Comparison of ENCODE assay signal across 8 cellular contexts in genomic region chr17:27756467-27757371, GRCh38. TPM values are rescaled to one million over a fixed set of nuclear protein-coding genes. Genes with fewer than 3 reads are reported as not detected.
DNase-seq lines count a peak whose midpoint lies in the region; ATAC-seq, FAIRE-seq and TF ChIP-seq lines count a peak whose summit lies in the region.

No MANE protein-coding gene starts in this region.

- no peaks in the 10 kb centered on the region for H3K9me3 ChIP-seq in RWPE2 (ENCODE audit: severe bottlenecking)

- TF ChIP-seq POLR2A in GM12891 (IDR thresholded peaks at IDR 0.05; ENCODE audit: low read depth, low read length) = no peak

- H3K4me1 ChIP-seq in RWPE2 (ENCODE audit: insufficient read depth, poor library complexity, severe bottlenecking) = no peaks in the 10 kb centered on the region

- no peaks in the 10 kb centered on the region for H3K36me3 Mint-ChIP-seq in activated naive CD8-positive, alpha-beta T cell treated with anti-CD3 and anti-CD28 coated beads, Interleukin-2, amount 10 ng/mL, durations not matched to agents 7 days and 5 days

- POLR2A ChIA-PET in activated naive CD8-positive, alpha-beta T cell treated with anti-CD3 and anti-CD28 coated beads, Interleukin-2, amount 10 ng/mL, durations not matched to agents 7 days and 5 days (lab: Charles Lee) = interaction anchor here (0.7 kb wide), 1 partner anchor 102 kb away, joined by 3 read pairs; no protein-coding TSS in a partner anchor

- no peaks in the 10 kb centered on the region for H3K4me1 Mint-ChIP-seq in activated naive CD8-positive, alpha-beta T cell treated with anti-CD3 and anti-CD28 coated beads, Interleukin-2, amount 10 ng/mL, durations not matched to agents 7 days and 5 days

- ATAC-seq in RWPE2 (ENCODE audit: low read depth) = peak; percentile 13; the same call in 1 of the 3 replicates
- ATAC-seq in activated naive CD8-positive, alpha-beta T cell treated with anti-CD3 and anti-CD28 coated beads, Interleukin-2, amount 10 ng/mL, durations not matched to agents 7 days and 5 days (ENCODE audit: low read depth) = no peak
- ATAC-seq in HG02642 (IDR thresholded peaks at IDR 0.05; ENCODE audit: poor library complexity, unreplicated experiment) = no peak
- ATAC-seq in GM18861 (IDR thresholded peaks at IDR 0.05; ENCODE audit: unreplicated experiment) = no peak

- TF ChIP-seq CTCF in RWPE2 (IDR thresholded peaks at IDR 0.05; ENCODE audit: poor library complexity, severe bottlenecking) = peak; percentile 80

- no peak overlapping the region for H3K27ac Mint-ChIP-seq in activated naive CD8-positive, alpha-beta T cell treated with anti-CD3 and anti-CD28 coated beads, Interleukin-2, amount 10 ng/mL, durations not matched to agents 7 days and 5 days

- H3K27ac ChIP-seq in RWPE2 (ENCODE audit: poor library complexity, severe bottlenecking) = no peak overlapping the region

- H3K27me3 ChIP-seq in RWPE2 (ENCODE audit: insufficient read depth, poor library complexity, severe bottlenecking) = no peaks in the 10 kb centered on the region

- peak; percentile 39 for DNase-seq in AG20443 (ENCODE audit: low spot score)
- no peak for DNase-seq in GM12891 (ENCODE audit: insufficient read length, low spot score)
- no peak for DNase-seq in RWPE2 (ENCODE audit: low spot score)
- peak; percentile 61 for DNase-seq in activated naive CD8-positive, alpha-beta T cell treated with anti-CD3 and anti-CD28 coated beads, Interleukin-2, amount 10 ng/mL, durations not matched to agents 7 days and 5 days
- DNase-seq in hypothalamus (lab: John Stamatoyannopoulos, UW) = peak in 28 of 51 donors; percentile 2 to 66 (median 26)
- peak; percentile 29 to 42 for DNase-seq in stimulated activated CD4-positive, alpha-beta T cell treated with anti-CD3 and anti-CD28 coated beads, Interleukin-15, amount 100 ng/mL, for 48 hours (ENCODE audit: low read depth in 2 of 2)

- H3K4me3 Mint-ChIP-seq in activated naive CD8-positive, alpha-beta T cell treated with anti-CD3 and anti-CD28 coated beads, Interleukin-2, amount 10 ng/mL, durations not matched to agents 7 days and 5 days = no peak overlapping the region

- no peak overlapping the region for H3K4me3 ChIP-seq in RWPE2 (ENCODE audit: severe bottlenecking)

- no peaks in the 10 kb centered on the region for H3K9me3 Mint-ChIP-seq in activated naive CD8-positive, alpha-beta T cell treated with anti-CD3 and anti-CD28 coated beads, Interleukin-2, amount 10 ng/mL, durations not matched to agents 7 days and 5 days

- no peaks in the 10 kb centered on the region for H3K36me3 ChIP-seq in RWPE2 (ENCODE audit: low read depth)

- no peaks in the 10 kb centered on the region for H3K27me3 Mint-ChIP-seq in activated naive CD8-positive, alpha-beta T cell treated with anti-CD3 and anti-CD28 coated beads, Interleukin-2, amount 10 ng/mL, durations not matched to agents 7 days and 5 days

- FAIRE-seq in GM12891 (lab: Jason Lieb, UNC) = peak; percentile 96

TF ChIP-seq in GM12891, 5 proteins besides CTCF, POLR2A, EP300 and RAD21:
- TF ChIP-seq POU2F2 (IDR thresholded peaks at IDR 0.05; ENCODE audit: low read depth, low read length) (no peak), POLR2AphosphoS5 (IDR thresholded peaks at IDR 0.05; ENCODE audit: low read depth, low read length) (no peak), SPI1 (IDR thresholded peaks at IDR 0.05; ENCODE audit: low read depth, low read length) (no peak), TAF1 (IDR thresholded peaks at IDR 0.05; ENCODE audit: low read depth, low read length) (no peak), PAX5 (IDR thresholded peaks at IDR 0.05; ENCODE audit: insufficient read depth, low read length, severe bottlenecking) (no peak)

RNA-seq across cellular contexts. Expression of gene NOS2, which starts 43.6 kb away (rescaled TPM):
- 0.01 TPM for polyA plus RNA-seq in GM12891 (2012; ENCODE audit: low read depth, missing spikeins)
- total RNA-seq in activated naive CD8-positive, alpha-beta T cell treated with anti-CD3 and anti-CD28 coated beads, Interleukin-2, amount 10 ng/mL, durations not matched to agents 7 days and 5 days = under 1 TPM; 0.09 to 0.30 TPM

Comparison
In these comparisons a context has a peak if more than half of its experiments do, and no peak if none do; other contexts are left out.
1. DNase-seq: peak in AG20443 (single experiment), activated naive CD8-positive, alpha-beta T cell treated with anti-CD3 and anti-CD28 coated beads, Interleukin-2, amount 10 ng/mL, durations not matched to agents 7 days and 5 days (single experiment), hypothalamus (28 of 51) and stimulated activated CD4-positive, alpha-beta T cell treated with anti-CD3 and anti-CD28 coated beads, Interleukin-15, amount 100 ng/mL, for 48 hours (2 of 2); none in GM12891 (single experiment) and RWPE2 (single experiment).